ENCODE assay signal across 1 cellular context in genomic region chr6:106974337-106974998, GRCh38.
TF ChIP-seq lines count a peak whose summit lies in the region.

TSS of gene CD24 (minus strand) at chr6:106974729. CDS start at chr6:106974646, 83 bp downstream.

TF ChIP-seq in WTC11, 78 proteins besides CTCF, POLR2A, EP300 and RAD21 (continued from another document):
- no peak for TF ChIP-seq PRDM15 (CRISPR knock-in tag; IDR thresholded peaks at IDR 0.05)
- peak; percentile 16 for TF ChIP-seq PRRX2 (CRISPR knock-in tag; IDR thresholded peaks at IDR 0.05)
- TF ChIP-seq SP1 (CRISPR knock-in tag; conservative IDR thresholded peaks at IDR 0.05): peak; percentile 58
- peak; percentile 30; the same call in 1 of the 2 replicates for TF ChIP-seq MAX (CRISPR knock-in tag; IDR thresholded peaks at IDR 0.05)
- TF ChIP-seq ZNF423 (CRISPR knock-in tag; IDR thresholded peaks at IDR 0.05): peak; percentile 84; the same call in 1 of the 2 replicates
- peak; percentile 63; the same call in 1 of the 2 replicates for TF ChIP-seq ZNF232 (CRISPR knock-in tag; IDR thresholded peaks at IDR 0.05)
- no peak for TF ChIP-seq TCF7 (CRISPR knock-in tag; IDR thresholded peaks at IDR 0.05; ENCODE audit: low read depth)
- TF ChIP-seq ZNF263 (CRISPR knock-in tag; IDR thresholded peaks at IDR 0.05; ENCODE audit: low read depth): no peak
- no peak for TF ChIP-seq ZNF317 (CRISPR knock-in tag; IDR thresholded peaks at IDR 0.05; ENCODE audit: borderline replicate concordance, low read depth)
- TF ChIP-seq MYBL2 (CRISPR knock-in tag; IDR thresholded peaks at IDR 0.05): 0 out of 2 replicates have a peak, but pooled peaks have one; percentile 2
- no peak for TF ChIP-seq FOXJ3 (CRISPR knock-in tag; IDR thresholded peaks at IDR 0.05; ENCODE audit: borderline replicate concordance)
- TF ChIP-seq GABPB1 (CRISPR knock-in tag; IDR thresholded peaks at IDR 0.05): no peak
- TF ChIP-seq TEAD4 (CRISPR knock-in tag; IDR thresholded peaks at IDR 0.05): no peak
- no peak for TF ChIP-seq NR2C2 (CRISPR knock-in tag; IDR thresholded peaks at IDR 0.05)
- no peak; the same call in 1 of the 2 replicates for TF ChIP-seq ATF1 (CRISPR knock-in tag; IDR thresholded peaks at IDR 0.05)
- 0 out of 2 replicates have a peak, but pooled peaks have one; percentile 76 for TF ChIP-seq SMAD3 (CRISPR knock-in tag; IDR thresholded peaks at IDR 0.05; ENCODE audit: borderline replicate concordance)
- no peak for TF ChIP-seq IRF2 (CRISPR knock-in tag; IDR thresholded peaks at IDR 0.05; ENCODE audit: borderline replicate concordance, low read depth)
- TF ChIP-seq SMAD4 (CRISPR knock-in tag; IDR thresholded peaks at IDR 0.05): no peak
